1 cellular context compared by ENCODE assay signal in the genomic region with DNA sequence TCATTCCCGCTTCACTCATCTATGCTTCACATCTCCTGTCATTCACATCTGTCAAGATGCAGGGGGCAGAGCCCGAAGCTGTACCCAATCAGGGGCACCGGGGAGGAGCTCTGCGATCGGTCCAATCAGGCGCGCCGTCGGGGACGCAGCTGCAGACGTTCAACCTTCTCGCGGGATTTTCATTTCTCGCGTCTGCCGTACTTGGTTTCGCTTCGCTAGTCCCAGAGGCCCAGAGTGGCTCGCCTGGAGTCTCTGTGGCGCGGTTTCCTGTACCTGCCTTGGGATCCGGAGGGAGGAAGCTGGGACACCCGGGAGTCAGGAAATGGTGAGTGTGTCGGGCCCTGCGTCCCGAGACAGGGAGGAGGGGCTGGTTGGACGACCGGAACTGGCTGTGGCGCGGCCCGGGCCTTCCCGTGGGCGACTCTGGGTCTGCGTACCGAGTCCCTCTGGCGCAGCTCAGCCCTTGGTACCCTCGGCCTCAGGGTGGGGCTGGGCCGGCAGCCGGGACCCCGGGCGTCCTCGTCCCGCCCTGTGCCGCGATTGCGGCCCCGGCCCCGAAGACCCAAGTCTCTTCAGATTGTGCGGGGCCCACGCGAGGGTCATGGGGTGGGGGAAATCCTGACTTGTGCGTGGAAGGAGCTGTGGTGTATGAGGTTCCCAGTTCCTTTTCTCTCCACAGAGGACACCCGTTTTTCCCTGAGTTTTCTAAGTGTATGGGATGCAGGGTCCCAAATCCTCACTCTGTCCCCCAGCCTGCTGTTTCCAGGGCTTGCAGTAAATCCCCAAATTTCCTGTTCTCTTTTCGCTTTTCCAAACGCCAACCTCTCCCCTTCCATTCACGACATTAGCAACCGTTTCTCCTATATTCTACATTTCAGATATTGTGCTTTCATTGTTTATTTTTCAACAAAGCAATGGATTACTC.
TF ChIP-seq lines count a peak whose summit lies in the region.

Gene ZNF136 (plus strand): TSS at position 215 of the 925 bp plus-strand sequence. CDS start 108 bp downstream, at position 323.

TF ChIP-seq in WTC11, 78 proteins besides CTCF, POLR2A, EP300 and RAD21 (continued from another document):
- TF ChIP-seq ERG (CRISPR knock-in tag; IDR thresholded peaks at IDR 0.05), result no peak
